Comparison of ENCODE assay signal across 8 cellular contexts in the genomic region with DNA sequence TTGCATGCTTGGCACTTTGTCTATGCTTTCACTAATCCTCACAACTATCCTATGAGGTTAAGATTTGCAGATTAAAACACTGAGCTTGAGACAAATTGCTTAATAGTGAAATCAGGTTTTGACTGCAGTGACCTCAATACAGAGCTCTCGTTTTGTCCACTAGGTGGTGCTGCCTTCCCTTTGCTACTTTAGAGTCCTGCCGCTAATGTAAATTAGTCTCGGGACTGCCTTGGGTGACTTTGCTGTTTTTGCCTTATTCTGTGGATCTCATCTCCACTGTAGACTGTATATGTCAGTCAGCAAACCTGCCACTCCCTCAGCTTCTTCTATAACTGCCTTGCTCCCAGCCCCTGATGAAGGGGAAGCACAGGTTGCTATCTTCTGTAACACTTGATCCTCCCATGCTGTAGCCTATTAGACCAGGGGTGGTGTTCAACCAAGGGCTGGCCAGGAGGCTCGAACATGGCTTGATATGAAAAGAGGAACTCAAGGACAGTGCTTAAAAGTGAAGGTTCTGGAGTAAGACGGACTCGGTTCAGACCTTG. TPM values are rescaled to one million over a fixed set of nuclear protein-coding genes. Genes with fewer than 3 reads are reported as not detected.
A peak's percentile ranks its signal among the peaks of the same experiment; 100 is the strongest.
DNase-seq lines count a peak whose midpoint lies in the region; ATAC-seq and TF ChIP-seq lines count a peak whose summit lies in the region.

No MANE protein-coding gene starts in this region.

- TF ChIP-seq CTCF in AG09319 (IDR thresholded peaks at IDR 0.05; ENCODE audit: low read depth, low read length) (peak; percentile 94), WI38 (IDR thresholded peaks at IDR 0.05; ENCODE audit: low read depth, low read length) (peak; percentile 76), choroid plexus epithelial cell (conservative IDR thresholded peaks at IDR 0.05; ENCODE audit: low read depth, low read length) (peak; percentile 89), left lung (IDR thresholded peaks at IDR 0.05) (peak; percentile 84 to 88)

- no peaks in the 10 kb centered on the region for H3K36me3 ChIP-seq in left lung

- no peaks in the 10 kb centered on the region for H3K9me3 ChIP-seq in left lung

- peaks cover 0 to 3% of the 10 kb centered on the region in 2 donors for H3K4me1 ChIP-seq in left lung

- H3K4me3 ChIP-seq in WI38 (ENCODE audit: low read depth, low read length) (no peak overlapping the region), choroid plexus epithelial cell (ENCODE audit: low read depth, low read length) (no peak overlapping the region), left lung (no peak overlapping the region)

- peaks cover 0 to 6% of the 10 kb centered on the region in 2 donors for H3K27me3 ChIP-seq in left lung

- ATAC-seq in GM18511 (IDR thresholded peaks at IDR 0.05; ENCODE audit: unreplicated experiment) = peak; percentile 91
- ATAC-seq in HG02973 (IDR thresholded peaks at IDR 0.05; ENCODE audit: unreplicated experiment) = peak; percentile 86
- ATAC-seq in left lung = peak; percentile 99

- DNase-seq in AG09319 (ENCODE audit: extremely low read depth, low read depth) (peak; percentile 44), NCI-H1930 (lab: John Stamatoyannopoulos, UW) (peak; percentile 78 to 86), choroid plexus epithelial cell (ENCODE audit: low read depth) (peak; percentile 86), left lung (peak in 1 of 2 donors; percentile 40)
- DNase-seq in stimulated activated CD4-positive, alpha-beta T cell treated with anti-CD3 and anti-CD28 coated beads, TNF-alpha, amount 100 ng/mL, for 48 hours (ENCODE audit: low read depth in 3 of 3) = peak; percentile 15 to 35 (median 23)

- no peak overlapping the region for H3K27ac ChIP-seq in left lung

- intact Hi-C loops in left lung (cut with DNase I) = no loop called here

RNA-seq across cellular contexts. Expression of gene ASB4, which starts 26.0 kb away (rescaled TPM):
- under 1 TPM; 0.10 to 0.29 TPM for total RNA-seq in left lung
